30 cellular contexts compared by ENCODE assay signal in the genomic region with DNA sequence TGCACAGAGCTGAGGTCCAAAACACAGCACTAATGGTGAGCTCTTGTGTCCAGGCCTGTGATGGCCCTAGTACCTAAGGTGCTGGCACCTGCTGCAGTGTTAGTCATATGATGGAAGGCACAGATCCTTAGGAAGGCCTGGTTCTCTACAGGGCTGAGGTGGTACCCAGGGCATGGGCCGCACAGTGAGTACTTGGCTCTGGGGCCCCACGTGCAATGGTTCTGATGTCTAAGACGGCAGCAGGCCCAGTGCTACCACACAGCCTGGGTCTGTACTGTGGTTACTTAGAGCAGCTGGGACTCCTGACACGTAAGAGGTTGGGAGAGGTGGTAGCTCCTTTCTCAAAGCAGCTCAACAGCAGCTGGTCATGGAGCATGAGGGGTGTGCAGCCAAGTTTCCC.
"Had no signal": no experiment of that assay in that cellular context is flagged by ENCODE, and none has a peak within 500 bp of the region (broad histone marks: within the 10 kb centered on the region; RNA-seq: fewer than 3 reads in every experiment).

No MANE protein-coding gene starts in this region.

- H3K27ac Mint-ChIP-seq: activated CD4-positive, alpha-beta T cell treated with anti-CD3 and anti-CD28 coated beads, Interleukin-2, amount 10 ng/mL, durations not matched to agents 24 days and 14 days; activated CD8-positive, alpha-beta T cell treated with anti-CD3 and anti-CD28 coated beads for 36 hours; activated naive CD8-positive, alpha-beta T cell treated with anti-CD3 and anti-CD28 coated beads, Interleukin-2, amount 10 ng/mL, durations not matched to agents 7 days and 5 days; activated T-cell treated with anti-CD3 and anti-CD28 coated beads, Interleukin-2, amount 50 U/mL, for 72 hours; activated T-helper 17 cell treated with anti-CD3 and anti-CD28 coated beads, Interleukin-2, amount 50 U/mL, for 72 hours; T-helper 1 cell treated with Interleukin-12 subunit alpha and Interleukin-12 subunit beta and Interleukin-4 antibody, amounts not matched to agents 30 μg/mL and 1 μg/mL, for 36 hours; T-helper 2 cell treated with Interferon-gamma antibody and Interleukin-4, amounts not matched to agents 5 μg/mL and 100 μg/mL, for 36 hours had no signal

- H3K4me1 Mint-ChIP-seq: activated CD4-positive, alpha-beta T cell treated with anti-CD3 and anti-CD28 coated beads, Interleukin-2, amount 10 ng/mL, durations not matched to agents 24 days and 14 days; activated naive CD8-positive, alpha-beta T cell treated with anti-CD3 and anti-CD28 coated beads, Interleukin-2, amount 10 ng/mL, durations not matched to agents 7 days and 5 days; activated T-helper 17 cell treated with anti-CD3 and anti-CD28 coated beads, Interleukin-2, amount 50 U/mL, for 72 hours had no signal

- DNase-seq: activated CD4-positive, alpha-beta T cell treated with anti-CD3 and anti-CD28 coated beads, Interleukin-2, amount 10 ng/mL, durations not matched to agents 24 days and 14 days; activated CD4-positive, alpha-beta T cell treated with anti-CD3 and anti-CD28 coated beads, Interleukin-2, amount 50 U/mL, for 4 hours; activated CD8-positive, alpha-beta T cell treated with anti-CD3 and anti-CD28 coated beads for 36 hours; activated effector memory CD4-positive, alpha-beta T cell treated with anti-CD3 and anti-CD28 coated beads, Interleukin-2, amount 50 U/mL, for 16 hours; activated naive CD4-positive, alpha-beta T cell; activated naive CD4-positive, alpha-beta T cell treated with anti-CD3 and anti-CD28 coated beads, Interleukin-2, amount 50 U/mL, for 16 hours; activated naive CD8-positive, alpha-beta T cell treated with anti-CD3 and anti-CD28 coated beads, Interleukin-2, amount 10 ng/mL, durations not matched to agents 7 days and 5 days; activated T-cell treated with anti-CD3 and anti-CD28 coated beads, Interleukin-2, amount 50 U/mL, for 1 hour; activated T-cell treated with anti-CD3 and anti-CD28 coated beads, Interleukin-2, amount 50 U/mL, for 72 hours; adrenal gland; body of pancreas; caudate nucleus; Karpas-422; KBM-7; NCI-H1105; NCI-H1417 treated with DMSO at 0.1 percent for 48 hours; NCI-H1930; NCI-H2081 treated with DMSO at 0.1 percent for 48 hours; NCI-H446 treated with DMSO at 0.1 percent for 48 hours; NCI-H524; NCI-H69; NCI-H82; SHP77; SJCRH30 had no signal

- H3K27me3 ChIP-seq: adrenal gland, body of pancreas, breast epithelium, SJCRH30 had no signal

- H3K27ac ChIP-seq: adrenal gland, body of pancreas, breast epithelium, SJCRH30, SK-N-MC had no signal

- H3K9me3 Mint-ChIP-seq: activated CD4-positive, alpha-beta T cell treated with anti-CD3 and anti-CD28 coated beads, Interleukin-2, amount 10 ng/mL, durations not matched to agents 24 days and 14 days; activated CD8-positive, alpha-beta T cell treated with anti-CD3 and anti-CD28 coated beads for 36 hours; activated naive CD8-positive, alpha-beta T cell treated with anti-CD3 and anti-CD28 coated beads, Interleukin-2, amount 10 ng/mL, durations not matched to agents 7 days and 5 days; T-helper 1 cell treated with Interleukin-12 subunit alpha and Interleukin-12 subunit beta and Interleukin-4 antibody, amounts not matched to agents 30 μg/mL and 1 μg/mL, for 36 hours; T-helper 2 cell treated with Interferon-gamma antibody and Interleukin-4, amounts not matched to agents 5 μg/mL and 100 μg/mL, for 36 hours had no signal

- H3K9me3 ChIP-seq: adrenal gland, body of pancreas, breast epithelium, SJCRH30 had no signal

- H3K36me3 ChIP-seq: adrenal gland, breast epithelium, SJCRH30 had no signal

- H3K36me3 Mint-ChIP-seq: activated naive CD8-positive, alpha-beta T cell treated with anti-CD3 and anti-CD28 coated beads, Interleukin-2, amount 10 ng/mL, durations not matched to agents 7 days and 5 days had no signal

- H3K4me1 ChIP-seq: adrenal gland, body of pancreas, breast epithelium, SJCRH30 had no signal

- H3K4me3 Mint-ChIP-seq: activated CD4-positive, alpha-beta T cell treated with anti-CD3 and anti-CD28 coated beads, Interleukin-2, amount 10 ng/mL, durations not matched to agents 24 days and 14 days; activated CD8-positive, alpha-beta T cell treated with anti-CD3 and anti-CD28 coated beads for 36 hours; activated naive CD8-positive, alpha-beta T cell treated with anti-CD3 and anti-CD28 coated beads, Interleukin-2, amount 10 ng/mL, durations not matched to agents 7 days and 5 days; activated T-cell treated with anti-CD3 and anti-CD28 coated beads, Interleukin-2, amount 50 U/mL, for 72 hours; activated T-helper 17 cell treated with anti-CD3 and anti-CD28 coated beads, Interleukin-2, amount 50 U/mL, for 72 hours; T-helper 1 cell treated with Interleukin-12 subunit alpha and Interleukin-12 subunit beta and Interleukin-4 antibody, amounts not matched to agents 30 μg/mL and 1 μg/mL, for 36 hours; T-helper 2 cell treated with Interferon-gamma antibody and Interleukin-4, amounts not matched to agents 5 μg/mL and 100 μg/mL, for 36 hours had no signal

- ATAC-seq: activated CD8-positive, alpha-beta T cell treated with anti-CD3 and anti-CD28 coated beads for 36 hours; activated T-cell treated with anti-CD3 and anti-CD28 coated beads, Interleukin-2, amount 50 U/mL, for 72 hours; activated T-helper 17 cell treated with anti-CD3 and anti-CD28 coated beads, Interleukin-2, amount 50 U/mL, for 72 hours; body of pancreas; Panc1 had no signal

- H3K4me3 ChIP-seq: adrenal gland, body of pancreas, breast epithelium, SJCRH30, SK-N-MC had no signal

- H3K27me3 Mint-ChIP-seq: activated CD4-positive, alpha-beta T cell treated with anti-CD3 and anti-CD28 coated beads, Interleukin-2, amount 10 ng/mL, durations not matched to agents 24 days and 14 days; activated CD8-positive, alpha-beta T cell treated with anti-CD3 and anti-CD28 coated beads for 36 hours; activated T-helper 17 cell treated with anti-CD3 and anti-CD28 coated beads, Interleukin-2, amount 50 U/mL, for 72 hours had no signal
